In the genomic region with DNA sequence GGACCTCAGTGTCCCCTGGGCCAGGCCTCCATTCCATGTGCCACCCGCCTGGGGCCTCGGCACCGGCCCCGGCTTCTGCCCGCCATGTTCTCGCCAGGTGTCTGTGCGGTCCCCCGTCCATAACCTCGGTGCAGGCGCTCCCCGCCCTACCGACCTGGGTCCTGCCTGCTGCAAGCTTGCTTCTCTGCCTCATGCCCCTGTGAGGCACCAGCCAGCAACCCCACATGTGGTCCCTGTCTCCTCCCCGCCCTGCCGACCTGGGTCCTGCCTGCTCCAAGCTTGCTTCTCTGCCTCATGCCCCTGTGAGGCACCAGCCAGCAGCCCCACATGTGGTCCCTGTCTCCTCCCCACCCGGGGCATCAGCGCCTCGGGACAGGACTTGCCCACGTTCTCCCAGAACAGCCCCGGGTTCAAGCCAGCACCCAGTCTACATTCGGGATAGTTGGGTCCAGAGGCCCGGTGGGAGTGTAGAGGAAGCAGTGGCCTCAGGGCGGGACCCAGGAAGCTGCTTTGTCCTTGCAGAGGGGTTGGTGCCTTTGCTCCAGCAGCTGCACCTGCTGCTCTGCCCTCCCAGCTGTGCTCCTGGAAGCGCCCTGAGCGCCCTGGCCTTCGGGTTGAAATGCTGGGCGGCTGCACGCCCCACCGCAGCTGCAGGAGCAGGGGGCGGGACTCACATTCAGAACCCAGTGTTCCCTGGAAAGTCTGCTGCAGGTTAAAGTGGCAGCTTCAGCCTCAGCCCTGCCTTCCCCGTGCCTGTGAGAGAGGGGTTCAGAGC, we compare ENCODE assay signal across 23 cellular contexts. TPM values are rescaled to one million over a fixed set of nuclear protein-coding genes. Genes with fewer than 3 reads are reported as not detected.
DNase-seq lines count a peak whose midpoint lies in the region; ATAC-seq and TF ChIP-seq lines count a peak whose summit lies in the region.
"Had no signal": no experiment of that assay in that cellular context is flagged by ENCODE, and none has a peak within 500 bp of the region (broad histone marks: within the 10 kb centered on the region; RNA-seq: fewer than 3 reads in every experiment).

No MANE protein-coding gene starts in this region.

- TF ChIP-seq CTCF in RWPE2 (IDR thresholded peaks at IDR 0.05; ENCODE audit: poor library complexity, severe bottlenecking), result no peak
- TF ChIP-seq CTCF in upper lobe of right lung (IDR thresholded peaks at IDR 0.05), result no peak

- H3K4me1 ChIP-seq in BLaER1 (peaks cover 60% of the 10 kb centered on the region), RWPE2 (ENCODE audit: insufficient read depth, poor library complexity, severe bottlenecking) (peaks cover 41% of the 10 kb centered on the region), neuronal stem cell (ENCODE audit: control insufficient read depth in 2 of 2, insufficient read depth in 1 of 2, low read depth in 1 of 2, low read length in 2 of 2) (no peaks in the 10 kb centered on the region), upper lobe of right lung (no peaks in the 10 kb centered on the region)

- intact Hi-C loops in upper lobe of right lung (cut with DNase I), result no loop called here

- DNase-seq in activated effector memory CD4-positive, alpha-beta T cell treated with anti-CD3 and anti-CD28 coated beads, Interleukin-2, amount 50 U/mL, for 16 hours, result peak; percentile 59
- no peak for DNase-seq in activated effector memory CD4-positive, alpha-beta T cell treated with Interleukin-2 at 50 U/mL for 16 hours
- DNase-seq in RWPE2 (ENCODE audit: low spot score) (no peak), neuronal stem cell (ENCODE audit: low spot score) (no peak), upper lobe of right lung (no peak), cortex of kidney (lab: John Stamatoyannopoulos, UW) (no peak)
- DNase-seq in activated naive CD4-positive, alpha-beta T cell treated with anti-CD3 and anti-CD28 coated beads, Interleukin-2, amount 50 U/mL, for 16 hours, result no peak
- DNase-seq: 8988T; DMS53; GDM1; GOT3; HCEC 1CT; KG1; NCI-H1092; NCI-H1436 treated with DMSO at 0.1 percent for 48 hours; NCI-H1930; NCI-H2227 treated with DMSO at 0.1 percent for 48 hours; NCI-H510A; NCI-H774; NK-92 treated with Interleukin-12 subunit alpha and Interleukin-12 subunit beta, amount 100 ng/mL, for 24 hours had no signal

- no peak overlapping the region for H2BK5ac ChIP-seq in neuronal stem cell (ENCODE audit: low read length)

- H4K20me1 ChIP-seq in BLaER1, result peaks cover 87% of the 10 kb centered on the region

- H2AK5ac ChIP-seq in neuronal stem cell (ENCODE audit: low read depth, low read length), result no peak overlapping the region

- no peak overlapping the region for H3K18ac ChIP-seq in neuronal stem cell (ENCODE audit: low read length)

- no peak overlapping the region for H3K23ac ChIP-seq in neuronal stem cell (ENCODE audit: low read depth, low read length, poor library complexity)

- peaks cover 10% of the 10 kb centered on the region for H3K79me1 ChIP-seq in neuronal stem cell (ENCODE audit: low read depth, low read length)

- peak overlapping the region; percentile 28 for H3K9ac ChIP-seq in BLaER1
- H3K9ac ChIP-seq in neuronal stem cell (ENCODE audit: low read depth, low read length, poor library complexity), result no peak overlapping the region

- H3K9me3 ChIP-seq in BLaER1 (no peaks in the 10 kb centered on the region), RWPE2 (ENCODE audit: severe bottlenecking) (no peaks in the 10 kb centered on the region), neuronal stem cell (replicated peaks in 1 of 2; ENCODE audit: control insufficient read depth in 2 of 2, insufficient read depth in 1 of 2, low read depth in 1 of 2, low read length in 2 of 2) (peaks cover 0 to 2% of the 10 kb centered on the region in 2 donors), upper lobe of right lung (no peaks in the 10 kb centered on the region)
- H3K9me3 ChIP-seq: SJSA1 had no signal

- H3K36me3 ChIP-seq in BLaER1 (peaks cover 98% of the 10 kb centered on the region), RWPE2 (ENCODE audit: low read depth) (peaks cover 54% of the 10 kb centered on the region), neuronal stem cell (replicated peaks in 1 of 2; ENCODE audit: control insufficient read depth in 2 of 2, insufficient read depth in 2 of 2, low read length in 2 of 2) (peaks cover 40 to 92% of the 10 kb centered on the region in 2 donors), upper lobe of right lung (peaks cover 54% of the 10 kb centered on the region)

- ATAC-seq in RWPE2 (ENCODE audit: low read depth), result no peak
- no peak for ATAC-seq in upper lobe of right lung

- H4K8ac ChIP-seq in neuronal stem cell (ENCODE audit: low read depth, low read length), result no peak overlapping the region

- H2BK15ac ChIP-seq in neuronal stem cell (ENCODE audit: low read length), result no peak overlapping the region

- peak overlapping the region; percentile 41 for H2BK12ac ChIP-seq in neuronal stem cell (ENCODE audit: low read length)

- no peak overlapping the region for H3K14ac ChIP-seq in neuronal stem cell (ENCODE audit: low read length)

- H3K4ac ChIP-seq in neuronal stem cell (ENCODE audit: low read length), result no peak overlapping the region

- H3K4me3 ChIP-seq in BLaER1 (no peak overlapping the region), RWPE2 (ENCODE audit: severe bottlenecking) (no peak overlapping the region), neuronal stem cell (ENCODE audit: low read length in 2 of 2) (peak overlapping the region in 1 of 2 donors; percentile 49), upper lobe of right lung (no peak overlapping the region)
- H3K4me3 ChIP-seq: SJSA1 had no signal

- peak overlapping the region; percentile 60; the same call in 1 of the 2 replicates for H3K27ac ChIP-seq in BLaER1
- H3K27ac ChIP-seq in RWPE2 (ENCODE audit: poor library complexity, severe bottlenecking), result peak overlapping the region; percentile 99
- no peak overlapping the region for H3K27ac ChIP-seq in neuronal stem cell (replicated peaks; ENCODE audit: low read length)
- no peak overlapping the region for H3K27ac ChIP-seq in upper lobe of right lung
- H3K27ac ChIP-seq: C4-2B, SJSA1 had no signal

- no peak overlapping the region for H4K91ac ChIP-seq in neuronal stem cell (ENCODE audit: low read depth, low read length, poor library complexity)

- H2BK120ac ChIP-seq in neuronal stem cell (ENCODE audit: low read depth, low read length), result no peak overlapping the region

- H2AFZ ChIP-seq in neuronal stem cell (ENCODE audit: low read length), result no peak overlapping the region

- peak overlapping the region; percentile 65 for H3K4me2 ChIP-seq in BLaER1
- H3K4me2 ChIP-seq in neuronal stem cell (ENCODE audit: insufficient read depth, low read length, poor library complexity, severe bottlenecking), result no peak overlapping the region

- H3K27me3 ChIP-seq in BLaER1 (no peaks in the 10 kb centered on the region), RWPE2 (ENCODE audit: insufficient read depth, poor library complexity, severe bottlenecking) (no peaks in the 10 kb centered on the region), neuronal stem cell (ENCODE audit: control insufficient read depth in 3 of 3, insufficient read depth in 3 of 3, low read depth in 1 of 3, low read length in 3 of 3) (no peaks in the 10 kb centered on the region), upper lobe of right lung (no peaks in the 10 kb centered on the region)
- H3K27me3 ChIP-seq: SJSA1 had no signal

- no CpG with 5 or more reads among the region's 30 CpGs for WGBS in neuronal stem cell (ENCODE audit: extremely low coverage in 2 of 2, insufficient read length in 2 of 2, insufficient replicate concordance in 1 of 2), 2 donors

RNA-seq across cellular contexts. Expression of a gene that starts 20.1 kb away (rescaled TPM):
- 8.6 TPM for polyA plus RNA-seq in neuronal stem cell (2013, experiment 1 of 2)
- 8.7 TPM for polyA plus RNA-seq in neuronal stem cell (2013, experiment 2 of 2)
- 28.3 TPM for total RNA-seq in upper lobe of right lung

RNA-seq across cellular contexts. Expression of a gene that starts 37.2 kb away (rescaled TPM):
- 38.4 TPM for polyA plus RNA-seq in neuronal stem cell (2013, experiment 1 of 2)
- 37.0 TPM for polyA plus RNA-seq in neuronal stem cell (2013, experiment 2 of 2)
- 63.2 TPM for total RNA-seq in upper lobe of right lung

Comparison
In these comparisons a context has a peak if more than half of its experiments do, and no peak if none do; other contexts are left out.
1. H3K27ac ChIP-seq: peak in BLaER1 (single experiment) and RWPE2 (single experiment); none in neuronal stem cell (single experiment) and upper lobe of right lung (single experiment).